ENCODE assay signal across 13 cellular contexts in genomic region chr5:963310-963672, GRCh38. TPM values are rescaled to one million over a fixed set of nuclear protein-coding genes. Genes with fewer than 3 reads are reported as not detected.
DNase-seq lines count a peak whose midpoint lies in the region; ATAC-seq and TF ChIP-seq lines count a peak whose summit lies in the region.
"Had no signal": no experiment of that assay in that cellular context is flagged by ENCODE, and none has a peak within 500 bp of the region (broad histone marks: within the 10 kb centered on the region; RNA-seq: fewer than 3 reads in every experiment).

No MANE protein-coding gene starts in this region.

- H4K20me1 ChIP-seq in DND-41 (ENCODE audit: insufficient read depth, low read length): no peaks in the 10 kb centered on the region

- DNase-seq in DND-41 (no peak), T-cell (no peak), mesenteric fat pad (ENCODE audit: low spot score) (peak; percentile 80), SHP77 (lab: John Stamatoyannopoulos, UW) (no peak), DMS 273 (lab: John Stamatoyannopoulos, UW; ENCODE audit: unreplicated experiment) (no peak), HPDE6-E6E7 (ENCODE audit: extremely low spot score) (no peak), NCI-H1105 treated with DMSO at 0.1 percent for 48 hours (lab: John Stamatoyannopoulos, UW) (no peak)
- DNase-seq: HCEC 1CT, nucleus accumbens, testis had no signal

- TF ChIP-seq CTCF in DND-41 (IDR thresholded peaks at IDR 0.05; ENCODE audit: borderline replicate concordance, extremely low read depth, low read length, poor library complexity, severe bottlenecking): no peak

- H3K27me3 Mint-ChIP-seq in T-cell: peaks cover 32 to 51% of the 10 kb centered on the region in 2 donors

- H3K4me1 Mint-ChIP-seq in T-cell: peaks cover 18 to 23% (median 20%) of the 10 kb centered on the region in 3 donors
- H3K4me1 Mint-ChIP-seq: WTC11 had no signal

- H3K4me1 ChIP-seq in DND-41 (ENCODE audit: insufficient read depth, low read length): peaks cover 82% of the 10 kb centered on the region

- peak overlapping the region; percentile 49 to 64 for H3K27ac Mint-ChIP-seq in T-cell
- H3K27ac Mint-ChIP-seq: WTC11 had no signal

- peak overlapping the region; percentile 60 for H2AFZ ChIP-seq in DND-41 (ENCODE audit: low read depth, low read length)

- ATAC-seq in DND-41 (ENCODE audit: insufficient read depth, low read depth): no peak
- ATAC-seq in HG02571 (IDR thresholded peaks at IDR 0.05; ENCODE audit: unreplicated experiment): peak; percentile 25
- ATAC-seq in T-cell (replicated peaks in 1 of 4): peak in 3 of 4 experiments; percentile 25 to 35 (median 32)
- ATAC-seq: Panc1, WTC11 had no signal

- H3K9me3 ChIP-seq in DND-41 (ENCODE audit: insufficient read depth, low read length, severe bottlenecking): no peaks in the 10 kb centered on the region
- H3K9me3 ChIP-seq: testis had no signal

- H3K4me3 Mint-ChIP-seq in T-cell: peak overlapping the region; percentile 69 to 84 (median 71)
- H3K4me3 Mint-ChIP-seq: WTC11 had no signal

- peak overlapping the region; percentile 69 for H3K9ac ChIP-seq in DND-41 (ENCODE audit: low read depth, low read length)

- peak overlapping the region in 1 of 2 experiments; percentile 53; a peak in 2 of 4 replicates for H3K4me3 ChIP-seq in DND-41 (ENCODE audit: low read depth in 1 of 2, low read length in 2 of 2)
- H3K4me3 ChIP-seq: testis had no signal

- H3K79me2 ChIP-seq in DND-41 (ENCODE audit: insufficient read depth, low read length): no peaks in the 10 kb centered on the region

- peak overlapping the region; percentile 68 for H3K4me2 ChIP-seq in DND-41 (ENCODE audit: insufficient read depth, low read length)

- H3K27ac ChIP-seq in DND-41 (ENCODE audit: low read length): peak overlapping the region; percentile 97
- H3K27ac ChIP-seq: testis had no signal

- H3K9me3 Mint-ChIP-seq in T-cell: no peaks in the 10 kb centered on the region
- H3K9me3 Mint-ChIP-seq: WTC11 had no signal

- no peaks in the 10 kb centered on the region for H3K36me3 Mint-ChIP-seq in T-cell
- H3K36me3 Mint-ChIP-seq: WTC11 had no signal

- no peaks in the 10 kb centered on the region for H3K27me3 ChIP-seq in DND-41 (ENCODE audit: insufficient read depth, low read length, poor library complexity)
- H3K27me3 ChIP-seq: testis had no signal

- no peaks in the 10 kb centered on the region for H3K36me3 ChIP-seq in DND-41 (ENCODE audit: insufficient read depth, low read length)

- CTCF ChIA-PET in T-cell (lab: Charles Lee): no interaction called here

- POLR2A ChIA-PET in T-cell (lab: Charles Lee): no interaction called here

RNA-seq across cellular contexts. Expression of gene NKD2, which starts 45.3 kb away (rescaled TPM):
- total RNA-seq in T-cell (under 1 TPM in 2 of 5 donors, not detected in 3; 0.18 to 0.23 TPM), mesenteric fat pad (17.1 TPM)

Comparison
In these comparisons a context has a peak if more than half of its experiments do, and no peak if none do; other contexts are left out.
1. RNA of gene NKD2, which starts 45.3 kb away (total RNA-seq): 17.1 TPM in mesenteric fat pad (single experiment); 0.18 to 0.23 TPM in T-cell; every median in the first group is over 10 times any median in the second.